Comparison of ENCODE assay signal across 8 cellular contexts in the genomic region with DNA sequence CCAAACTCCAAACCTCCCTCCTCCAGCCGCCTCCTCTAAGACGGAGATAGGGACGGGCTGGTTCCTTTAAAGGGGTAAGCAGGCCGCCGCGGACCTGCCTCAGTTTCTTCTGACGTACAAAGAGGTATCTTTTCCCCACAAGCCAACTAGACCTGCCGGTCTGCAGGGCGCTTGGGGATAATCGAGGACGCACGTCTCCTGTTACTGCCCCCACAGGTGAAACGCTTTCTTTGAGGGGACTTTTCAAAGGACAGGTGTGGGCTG. TPM values are rescaled to one million over a fixed set of nuclear protein-coding genes. Genes with fewer than 3 reads are reported as not detected.
DNase-seq lines count a peak whose midpoint lies in the region; ATAC-seq and TF ChIP-seq lines count a peak whose summit lies in the region.

No MANE protein-coding gene starts in this region.

- POLR2A ChIA-PET in GM10248 (lab: Yijun Ruan, JAX), result no interaction called here

- peak overlapping the region; percentile 90 for H3K4me3 ChIP-seq in brain microvascular endothelial cell (ENCODE audit: low read depth, low read length)
- peak overlapping the region; percentile 82 to 90 for H3K4me3 ChIP-seq in aorta (ENCODE audit: low read length in 2 of 2)

- CTCF ChIA-PET in GM10248 (lab: Yijun Ruan, JAX), result interaction anchor here (0.8 to 2.5 kb wide), 5 partner anchors 9 to 45 kb away, joined by 3 to 10 read pairs (median 5); no protein-coding TSS in a partner anchor

- H3K27me3 ChIP-seq in brain microvascular endothelial cell (replicated peaks), result no peaks in the 10 kb centered on the region
- no peaks in the 10 kb centered on the region for H3K27me3 ChIP-seq in aorta (ENCODE audit: control insufficient read depth in 1 of 2, insufficient read depth in 2 of 2, low read length in 1 of 2)

- H3K27me3 Mint-ChIP-seq in memory B cell, result no peaks in the 10 kb centered on the region

- peaks cover 22% of the 10 kb centered on the region for H3K4me1 Mint-ChIP-seq in memory B cell

- H3K27ac ChIP-seq in brain microvascular endothelial cell (peak overlapping the region; percentile 69), aorta (ENCODE audit: low read depth in 1 of 2, low read length in 2 of 2) (peak overlapping the region in 1 of 2 donors; percentile 82)

- intact Hi-C loops in aorta (cut with DNase I), result loop anchor here (2.0 to 5.0 kb wide), 6 partner anchors 28 to 128 kb away; partner anchors contain the start of genes CCT6B (in 2 of the 2), ZNF830 (in 2 of the 2) and LIG3 (in 1 of the 2)

- in situ Hi-C loops in KBM-7 (cut with MboI; ENCODE audit: low pct_unique_long_range_greater_than_20kb, low sequenced_read_pairs) (no loop called here), brain microvascular endothelial cell (cut with HindIII; ENCODE audit: low pct_ligation_motif_present, low sequenced_read_pairs) (no loop called here)

- H3K9me3 ChIP-seq in aorta (ENCODE audit: control insufficient read depth, low read length), result no peaks in the 10 kb centered on the region

- TF ChIP-seq CTCF in GM10248 (IDR thresholded peaks at IDR 0.05; ENCODE audit: control extremely low read depth, extremely low read depth, low read depth, missing control alignments), result peak; percentile 15
- TF ChIP-seq CTCF in brain microvascular endothelial cell (IDR thresholded peaks at IDR 0.05; ENCODE audit: low read depth, low read length, missing control alignments), result no peak

- ATAC-seq in memory B cell (ENCODE audit: low read depth) (no peak), aorta (ENCODE audit: low FRiP score) (no peak), HG03280 (IDR thresholded peaks at IDR 0.05; ENCODE audit: unreplicated experiment) (no peak), HG02571 (IDR thresholded peaks at IDR 0.05; ENCODE audit: unreplicated experiment) (no peak)

- no peaks in the 10 kb centered on the region for H3K4me1 ChIP-seq in aorta (ENCODE audit: control insufficient read depth in 1 of 2, insufficient read depth in 2 of 2, low read length in 2 of 2)

- H3K36me3 Mint-ChIP-seq in memory B cell, result no peaks in the 10 kb centered on the region

- H3K27ac Mint-ChIP-seq in memory B cell, result peak overlapping the region; percentile 98

- 0 to 1% methylated on average over 13 of the region's 13 CpGs for WGBS in aorta, 2 donors

- peak overlapping the region; percentile 91 for H3K4me3 Mint-ChIP-seq in memory B cell

- no peaks in the 10 kb centered on the region for H3K9me3 Mint-ChIP-seq in memory B cell

- DNase-seq in GM10248 (ENCODE audit: extremely low spot score) (no peak), KBM-7 (peak; percentile 62), brain microvascular endothelial cell (no peak), memory B cell (ENCODE audit: low spot score in 2 of 2) (no peak), aorta (no peak), NCI-H2196 (lab: John Stamatoyannopoulos, UW; ENCODE audit: unreplicated experiment) (no peak)

- H3K36me3 ChIP-seq in brain microvascular endothelial cell (replicated peaks), result no peaks in the 10 kb centered on the region
- no peaks in the 10 kb centered on the region for H3K36me3 ChIP-seq in aorta (ENCODE audit: control insufficient read depth in 1 of 2, insufficient read depth in 2 of 2, low read length in 1 of 2)

RNA-seq across cellular contexts. Expression of gene RFFL, which starts 25.1 kb away (rescaled TPM):
- total RNA-seq in aorta, result 10 to 100 TPM; 25.0 to 25.1 TPM
- 10 to 100 TPM; 11.4 to 19.4 TPM for polyA plus RNA-seq in aorta

RNA-seq across cellular contexts. Expression of gene RAD51D, which starts 31.1 kb away (rescaled TPM):
- total RNA-seq in aorta, result 10 to 100 TPM; 14.8 to 17.3 TPM
- polyA plus RNA-seq in aorta, result 10 to 100 TPM in 1 of 2 donors, 1 to 10 TPM in 1; 3.6 to 10.2 TPM

RNA-seq across cellular contexts. Expression of gene FNDC8, which starts 32.8 kb away (rescaled TPM):
- not detected for total RNA-seq in aorta
- not detected for polyA plus RNA-seq in aorta

RNA-seq across cellular contexts. Expression of gene NLE1, which starts 53.5 kb away (rescaled TPM):
- total RNA-seq in aorta, result 10 to 100 TPM in 1 of 2 donors, 1 to 10 TPM in 1; 6.1 to 10.4 TPM
- 1 to 10 TPM; 4.5 to 5.6 TPM for polyA plus RNA-seq in aorta

RNA-seq across cellular contexts. Expression of gene UNC45B, which starts 59.0 kb away (rescaled TPM):
- total RNA-seq in aorta, result not detected
- under 1 TPM in 1 of 2 donors, not detected in 1; 0.50 TPM for polyA plus RNA-seq in aorta
